In genomic region chr10:110378019-110378418, GRCh38 we compare ENCODE assay signal across 28 cellular contexts.
DNase-seq lines count a peak whose midpoint lies in the region; ATAC-seq, FAIRE-seq and TF ChIP-seq lines count a peak whose summit lies in the region.
"Had no signal": no experiment of that assay in that cellular context is flagged by ENCODE, and none has a peak within 500 bp of the region (broad histone marks: within the 10 kb centered on the region; RNA-seq: fewer than 3 reads in every experiment).

No MANE protein-coding gene starts in this region.

- TF ChIP-seq RAD21 in GM12878 (IDR thresholded peaks at IDR 0.05; ENCODE audit: insufficient read depth, low read depth, low read length) = no peak

- ATAC-seq in GM12878 = peak; percentile 26; the same call in 2 of the 3 replicates
- ATAC-seq: CD8-positive, alpha-beta T cell; Right ventricle myocardium inferior; SK-N-SH treated with all-trans-retinoic acid at 6 μM for 48 hours had no signal

- H3K36me3 Mint-ChIP-seq in Caco-2 (ENCODE audit: insufficient read depth, unreplicated experiment) (no peaks in the 10 kb centered on the region), nephron (ENCODE audit: low read depth) (no peaks in the 10 kb centered on the region)
- H3K36me3 Mint-ChIP-seq: CD8-positive, alpha-beta T cell had no signal

- H3K4me1 Mint-ChIP-seq in Caco-2 (ENCODE audit: low read depth, unreplicated experiment) (peaks cover 26% of the 10 kb centered on the region), nephron (peaks cover 19% of the 10 kb centered on the region)

- H3K27ac ChIP-seq in DOHH2 (ENCODE audit: low read depth, low read length) (no peak overlapping the region), GM12878 (ENCODE audit: control insufficient read depth, insufficient read depth) (no peak overlapping the region)
- H3K27ac ChIP-seq: C4-2B, GM23248, PC-9, SJCRH30 had no signal

- TF ChIP-seq CTCF in Caco-2 (IDR thresholded peaks at IDR 0.05; ENCODE audit: insufficient read depth in 1 of 2, low read depth in 1 of 2, low read length in 1 of 2, severe bottlenecking in 1 of 2, unreplicated experiment in 1 of 2) = no peak
- no peak for TF ChIP-seq CTCF in DOHH2 (IDR thresholded peaks at IDR 0.05; ENCODE audit: low read depth, low read length, poor library complexity, severe bottlenecking)
- TF ChIP-seq CTCF in GM12878 (IDR thresholded peaks at IDR 0.05 in 2 of 3, conservative IDR thresholded peaks at IDR 0.05 in 1 of 3; ENCODE audit: control insufficient read depth in 2 of 3, extremely low read depth in 1 of 3, insufficient read depth in 1 of 3, low read depth in 3 of 3, low read length in 3 of 3) = no peak
- no peak for TF ChIP-seq CTCF in nephron (IDR thresholded peaks at IDR 0.05; ENCODE audit: unreplicated experiment in 3 of 3)

- H3K4me3 ChIP-seq in Caco-2 (ENCODE audit: low read depth, low read length) (no peak overlapping the region), DOHH2 (ENCODE audit: low read length) (no peak overlapping the region), GM12878 (no peak overlapping the region), H7 (ENCODE audit: insufficient read depth, low read depth, low read length) (no peak overlapping the region)
- H3K4me3 ChIP-seq: GM23248, PC-9, SJCRH30 had no signal

- H3K27me3 Mint-ChIP-seq in Caco-2 (ENCODE audit: insufficient read depth, unreplicated experiment) = no peaks in the 10 kb centered on the region
- H3K27me3 Mint-ChIP-seq in nephron (ENCODE audit: low read depth) = peaks cover 19% of the 10 kb centered on the region

- H3K27ac Mint-ChIP-seq in Caco-2 (ENCODE audit: unreplicated experiment) = peak overlapping the region; percentile 68
- peak overlapping the region in 2 of 3 experiments; percentile 56 to 60 for H3K27ac Mint-ChIP-seq in nephron
- H3K27ac Mint-ChIP-seq: B cell; CD8-positive, alpha-beta T cell; H9 had no signal

- H3K9me3 ChIP-seq in Caco-2 = no peaks in the 10 kb centered on the region
- H3K9me3 ChIP-seq in DOHH2 (ENCODE audit: control insufficient read depth, insufficient read depth, low read length) = no peaks in the 10 kb centered on the region
- H3K9me3 ChIP-seq in GM12878 (replicated peaks; ENCODE audit: control insufficient read depth, insufficient read depth, low read length) = no peaks in the 10 kb centered on the region
- H3K9me3 ChIP-seq: SJCRH30 had no signal

- H3K9me2 ChIP-seq in DOHH2 (replicated peaks; ENCODE audit: control insufficient read depth, low read length) = no peaks in the 10 kb centered on the region

- H3K9me3 Mint-ChIP-seq in Caco-2 (ENCODE audit: unreplicated experiment) (no peaks in the 10 kb centered on the region), nephron (peaks cover 4% of the 10 kb centered on the region)
- H3K9me3 Mint-ChIP-seq: CD8-positive, alpha-beta T cell; H9 had no signal

- no peak overlapping the region for H3K9ac ChIP-seq in GM12878 (ENCODE audit: control insufficient read depth, insufficient read depth, low read length)
- H3K9ac ChIP-seq: GM23248 had no signal

- no peak for TF ChIP-seq EP300 in GM12878 (IDR thresholded peaks at IDR 0.05; ENCODE audit: borderline replicate concordance in 1 of 2, control insufficient read depth in 1 of 2, low read depth in 2 of 2, low read length in 2 of 2)

- TF ChIP-seq POLR2A in GM12878 (IDR thresholded peaks at IDR 0.05; ENCODE audit: low read depth, low read length) = no peak

- H3K36me3 ChIP-seq in Caco-2 (ENCODE audit: control insufficient read depth, insufficient read depth, low read length) (no peaks in the 10 kb centered on the region), DOHH2 (ENCODE audit: control insufficient read depth, low read length) (no peaks in the 10 kb centered on the region), GM12878 (ENCODE audit: control insufficient read depth in 2 of 2, insufficient read depth in 2 of 2, low read length in 1 of 2) (no peaks in the 10 kb centered on the region), H7 (replicated peaks; ENCODE audit: control insufficient read depth, insufficient read depth, low read length) (no peaks in the 10 kb centered on the region)
- H3K36me3 ChIP-seq: SJCRH30 had no signal

- intact Hi-C loops in Caco-2 (cut with micrococcal nuclease; ENCODE audit: unreplicated experiment) (loop anchor here (1.0 kb wide), 1 partner anchor 32 kb away; no protein-coding TSS in a partner anchor), GM12878 (cut with micrococcal nuclease; ENCODE audit: unreplicated experiment) (no loop called here)

- SMC1A ChIA-PET in GM12878 (lab: Charles Lee; ENCODE audit: uncharacterized antibody, unreplicated experiment) = interaction anchor here (1.3 to 4.0 kb wide), 2 partner anchors 11 to 155 kb away, joined by 3 to 24 read pairs; no protein-coding TSS in a partner anchor

- H3K4me1 ChIP-seq in Caco-2 (peaks cover 26% of the 10 kb centered on the region), DOHH2 (ENCODE audit: control insufficient read depth, low read length) (peaks cover 30% of the 10 kb centered on the region), GM12878 (ENCODE audit: control insufficient read depth, insufficient read depth, low read length) (peaks cover 11% of the 10 kb centered on the region)

- H3K79me2 ChIP-seq in DOHH2 (ENCODE audit: control insufficient read depth, low read length) (no peaks in the 10 kb centered on the region), GM12878 (ENCODE audit: control insufficient read depth, insufficient read depth, low read length) (no peaks in the 10 kb centered on the region)

- H3K4me2 ChIP-seq in DOHH2 (ENCODE audit: low read length) (peak overlapping the region; percentile 36), GM12878 (ENCODE audit: control insufficient read depth, insufficient read depth) (no peak overlapping the region)
- H3K4me2 ChIP-seq: PC-9 had no signal

- 48% methylated on average over 4 of the region's 4 CpGs for WGBS in GM12878 (ENCODE audit: insufficient coverage, insufficient replicate concordance, low lambda C conversion rate, missing lambda C conversion rate)

- H3K4me3 Mint-ChIP-seq in Caco-2 (ENCODE audit: unreplicated experiment) = no peak overlapping the region
- H3K4me3 Mint-ChIP-seq in nephron = no peak overlapping the region
- H3K4me3 Mint-ChIP-seq: B cell; CD8-positive, alpha-beta T cell; H9 had no signal

- no peaks in the 10 kb centered on the region for H4K20me1 ChIP-seq in DOHH2 (ENCODE audit: control insufficient read depth, insufficient read depth, low read depth, low read length)
- no peaks in the 10 kb centered on the region for H4K20me1 ChIP-seq in GM12878 (ENCODE audit: control insufficient read depth, insufficient read depth)

- no peak overlapping the region for H2AFZ ChIP-seq in GM12878 (ENCODE audit: control insufficient read depth, low read depth, low read length)
- H2AFZ ChIP-seq: GM23248, PC-9 had no signal

- in situ Hi-C loops in GM12878 (cut with MboI) = no loop called here

- no peaks in the 10 kb centered on the region for H3F3A ChIP-seq in DOHH2 (ENCODE audit: control insufficient read depth, insufficient read depth)

- CTCF ChIA-PET in Caco-2 (lab: Charles Lee) (no interaction called here), GM12878 (lab: Yijun Ruan, JAX) (interaction anchor here (2.1 kb wide), 1 partner anchor 11 kb away, joined by 8 read pairs; no protein-coding TSS in a partner anchor)

- RAD21 ChIA-PET in GM12878 (lab: Charles Lee; ENCODE audit: unreplicated experiment) = no interaction called here

- DNase-seq in Caco-2 (no peak), GM12878 (ENCODE audit: low read depth, low spot score) (no peak), NCI-H1092 (lab: John Stamatoyannopoulos, UW) (no peak), H7 (no peak), ureter (ENCODE audit: low spot score) (no peak)
- DNase-seq: CD8-positive, alpha-beta T cell; DMS 273 treated with DMSO at 0.1 percent for 48 hours; DMS79; GM23248; H9; Kasumi-1; MV-4-11; NCI-H1105 treated with DMSO at 0.1 percent for 48 hours; NCI-H146; NCI-H1930; NCI-H2107; NCI-H446; NCI-H524 treated with DMSO at 0.1 percent for 48 hours; NCI-H774; PC-9; SJCRH30 had no signal

- no peak for FAIRE-seq in GM12878 (lab: Jason Lieb, UNC)
- FAIRE-seq: GM18507 had no signal

- POLR2A ChIA-PET in Caco-2 (lab: Charles Lee) = no interaction called here
- POLR2A ChIA-PET in GM12878 (lab: Charles Lee) = no interaction called here

- no TSS peak for BruUV-seq in Caco-2 (replicated peaks; lab: Mats Ljungman, UMichigan)
- BruUV-seq in GM12878 (replicated peaks; lab: Mats Ljungman, UMichigan) = no TSS peak

- H3K27me3 ChIP-seq in Caco-2 (replicated peaks; ENCODE audit: control insufficient read depth, insufficient read depth, low read length) (no peaks in the 10 kb centered on the region), DOHH2 (ENCODE audit: control insufficient read depth, low read length) (peaks cover 24% of the 10 kb centered on the region), GM12878 (replicated peaks in 1 of 2; ENCODE audit: control insufficient read depth in 2 of 2, insufficient read depth in 2 of 2, low read length in 1 of 2) (no peaks in the 10 kb centered on the region), H7 (ENCODE audit: control insufficient read depth, insufficient read depth, low read length) (no peaks in the 10 kb centered on the region)
- H3K27me3 ChIP-seq: SJCRH30 had no signal

TF ChIP-seq in GM12878, 131 proteins besides CTCF, POLR2A, EP300 and RAD21:
- no peak for TF ChIP-seq BACH1 (IDR thresholded peaks at IDR 0.05; ENCODE audit: borderline replicate concordance)
- TF ChIP-seq RUNX3 (IDR thresholded peaks at IDR 0.05; ENCODE audit: low read length) = peak; percentile 18; the same call in 1 of the 2 replicates
